2 cellular contexts compared by ENCODE assay signal in the genomic region with DNA sequence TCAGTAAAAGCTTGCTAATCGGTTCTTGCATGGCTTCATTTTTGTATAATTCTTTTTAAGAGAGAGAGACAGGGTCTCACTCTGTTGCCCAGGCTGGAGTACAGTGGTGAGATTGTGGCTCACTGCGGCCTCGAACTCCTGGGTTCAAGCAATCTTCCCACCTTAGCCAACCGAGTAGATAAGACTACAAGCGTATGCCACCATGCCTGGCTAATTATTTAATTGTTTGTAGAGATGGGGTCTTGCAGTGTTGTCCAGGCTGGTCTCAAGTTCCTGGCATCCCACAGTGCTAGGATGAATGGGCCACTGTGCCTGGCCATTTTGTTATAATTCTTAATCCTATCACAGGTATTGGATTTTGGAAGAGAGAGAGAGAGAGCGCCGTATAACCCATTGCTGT.
TF ChIP-seq lines count a peak whose summit lies in the region.

No MANE protein-coding gene starts in this region.

TF ChIP-seq in HEK293, 187 proteins besides CTCF, POLR2A, EP300 and RAD21:
- TF ChIP-seq ZNF292 (tag by site-specific recombination; IDR thresholded peaks at IDR 0.05; ENCODE audit: borderline replicate concordance, low read depth) (no peak), ZNF596 (tag by site-specific recombination; IDR thresholded peaks at IDR 0.05) (0 out of 2 replicates have a peak, but pooled peaks have one; percentile 5), ZNF121 (tag by site-specific recombination; IDR thresholded peaks at IDR 0.05) (peak; percentile 88)

TF ChIP-seq in K562, 482 proteins besides CTCF, POLR2A, EP300 and RAD21:
- TF ChIP-seq IRF2 (CRISPR knock-in tag; IDR thresholded peaks at IDR 0.05) (no peak), RBM25 (IDR thresholded peaks at IDR 0.05; ENCODE audit: low read depth, low read length, severe bottlenecking) (peak; percentile 4), ZNF121 (CRISPR knock-in tag; conservative IDR thresholded peaks at IDR 0.05) (peak; percentile 88)
TF ChIP-seq in K562: peak in this region for 2.
